Comparison of ENCODE assay signal across 10 cellular contexts in the genomic region with DNA sequence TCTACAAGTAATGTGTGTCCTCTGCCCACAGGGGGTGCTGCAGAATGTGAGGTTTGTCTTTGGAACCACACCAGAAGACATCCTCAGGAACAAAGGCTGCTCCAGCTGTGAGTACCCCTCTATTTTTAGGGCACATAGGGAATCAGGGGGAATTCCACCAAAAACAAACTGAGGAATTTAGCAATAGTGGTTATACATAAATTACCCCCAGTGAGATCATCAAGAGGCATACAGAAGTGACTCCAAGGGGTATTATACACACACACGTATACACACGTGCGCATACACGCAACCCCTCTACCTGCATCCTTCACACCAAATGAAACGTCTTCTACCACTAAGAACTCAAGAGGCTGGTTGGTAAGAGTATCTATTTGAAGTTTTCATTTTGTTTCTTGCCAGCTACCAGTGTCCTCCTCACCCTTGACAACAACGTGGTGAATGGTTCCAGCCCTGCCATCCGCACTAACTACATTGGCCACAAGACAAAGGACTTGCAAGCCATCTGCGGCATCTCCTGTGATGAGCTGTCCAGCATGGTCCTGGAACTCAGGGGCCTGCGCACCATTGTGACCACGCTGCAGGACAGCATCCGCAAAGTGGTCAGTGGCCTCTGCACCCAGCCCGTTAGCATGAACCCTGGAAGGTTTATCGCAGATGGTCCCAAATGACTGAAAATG. TPM values are rescaled to one million over a fixed set of nuclear protein-coding genes. Genes with fewer than 3 reads are reported as not detected.
DNase-seq lines count a peak whose midpoint lies in the region; ATAC-seq and TF ChIP-seq lines count a peak whose summit lies in the region.
"Had no signal": no experiment of that assay in that cellular context is flagged by ENCODE, and none has a peak within 500 bp of the region (broad histone marks: within the 10 kb centered on the region; RNA-seq: fewer than 3 reads in every experiment).

No MANE protein-coding gene starts in this region.

- no peak for TF ChIP-seq RAD21 in SK-N-SH (IDR thresholded peaks at IDR 0.05; ENCODE audit: low read length)

- 85% methylated on average over 13 of the region's 13 CpGs for WGBS in SK-N-SH (ENCODE audit: low lambda C conversion rate)
- WGBS in right cardiac atrium: 82% methylated on average over 13 of the region's 13 CpGs

- H3K9me2 ChIP-seq in SK-N-SH: no peaks in the 10 kb centered on the region

- H3K9me3 Mint-ChIP-seq in stimulated activated naive CD8-positive, alpha-beta T cell treated with anti-CD3 and anti-CD28 coated beads, Interleukin-15, amount 100 ng/mL, for 72 hours: no peaks in the 10 kb centered on the region
- H3K9me3 Mint-ChIP-seq: CD4-positive, alpha-beta T cell; memory B cell had no signal

- peak overlapping the region; percentile 82 for H3K4me2 ChIP-seq in SK-N-SH

- peaks cover 77% of the 10 kb centered on the region for H4K20me1 ChIP-seq in SK-N-SH (ENCODE audit: insufficient read depth)

- H3K27me3 Mint-ChIP-seq in stimulated activated naive CD8-positive, alpha-beta T cell treated with anti-CD3 and anti-CD28 coated beads, Interleukin-15, amount 100 ng/mL, for 72 hours: peaks cover 50% of the 10 kb centered on the region

- TF ChIP-seq EP300 in SK-N-SH (IDR thresholded peaks at IDR 0.05; ENCODE audit: borderline replicate concordance in 1 of 2, low read depth in 1 of 2, low read length in 1 of 2): no peak

- H3K79me2 ChIP-seq in SK-N-SH (ENCODE audit: insufficient read depth): peaks cover 63% of the 10 kb centered on the region

- ATAC-seq in SK-N-SH treated with all-trans-retinoic acid at 6 μM for 48 hours (no peak), right cardiac atrium (no peak), HG02870 (IDR thresholded peaks at IDR 0.05; ENCODE audit: unreplicated experiment) (no peak)
- no peak for ATAC-seq in stimulated activated naive CD8-positive, alpha-beta T cell treated with anti-CD3 and anti-CD28 coated beads, Interleukin-15, amount 100 ng/mL, for 72 hours

- no peak overlapping the region for H3K4me3 Mint-ChIP-seq in stimulated activated naive CD8-positive, alpha-beta T cell treated with anti-CD3 and anti-CD28 coated beads, Interleukin-15, amount 100 ng/mL, for 72 hours
- H3K4me3 Mint-ChIP-seq: CD4-positive, alpha-beta T cell; memory B cell had no signal

- no peak overlapping the region for H3K27ac Mint-ChIP-seq in stimulated activated naive CD8-positive, alpha-beta T cell treated with anti-CD3 and anti-CD28 coated beads, Interleukin-15, amount 100 ng/mL, for 72 hours
- H3K27ac Mint-ChIP-seq: CD4-positive, alpha-beta T cell; memory B cell had no signal

- peak overlapping the region; percentile 59 to 72; a peak in 3 of 4 replicates for H3K4me3 ChIP-seq in SK-N-SH (ENCODE audit: low read depth in 2 of 2, low read length in 1 of 2)
- H3K4me3 ChIP-seq in WERI-Rb-1 (ENCODE audit: low read depth, low read length): no peak overlapping the region
- peak overlapping the region; percentile 36 for H3K4me3 ChIP-seq in right cardiac atrium (ENCODE audit: low read length)

- H3K4me1 Mint-ChIP-seq in stimulated activated naive CD8-positive, alpha-beta T cell treated with anti-CD3 and anti-CD28 coated beads, Interleukin-15, amount 100 ng/mL, for 72 hours: peaks cover 19% of the 10 kb centered on the region

- H3F3A ChIP-seq in SK-N-SH (replicated peaks; ENCODE audit: insufficient read depth): peaks cover 76% of the 10 kb centered on the region

- peak overlapping the region; percentile 85 for H3K9ac ChIP-seq in SK-N-SH

- H3K27ac ChIP-seq in SK-N-SH (ENCODE audit: low read depth in 2 of 2, low read length in 1 of 2) (peak overlapping the region in 1 of 2 experiments; percentile 94; a peak in 1 of 4 replicates), WERI-Rb-1 (no peak overlapping the region), right cardiac atrium (ENCODE audit: low read length) (no peak overlapping the region)

- intact Hi-C loops in right cardiac atrium (cut with DNase I): loop anchor here (5.0 to 10.0 kb wide), 5 partner anchors 171 to 879 kb away; no protein-coding TSS in a partner anchor

- no peak overlapping the region for H2AFZ ChIP-seq in SK-N-SH (ENCODE audit: low read depth)

- DNase-seq in SK-N-SH: peak; percentile 36
- DNase-seq in WERI-Rb-1: peak; percentile 20
- peak in 2 of 3 donors; percentile 42 to 47 for DNase-seq in right cardiac atrium
- DNase-seq in stimulated activated naive CD8-positive, alpha-beta T cell treated with anti-CD3 and anti-CD28 coated beads, Interleukin-15, amount 100 ng/mL, for 72 hours: peak; percentile 20 to 24
- no peak for DNase-seq in GM19240 (ENCODE audit: insufficient read length, low spot score)
- DNase-seq in NCI-H146 treated with DMSO at 0.1 percent for 48 hours (lab: John Stamatoyannopoulos, UW; ENCODE audit: unreplicated experiment): no peak

- POLR2A ChIA-PET in SK-N-SH (lab: Yijun Ruan, JAX): no interaction called here

- H3K36me3 ChIP-seq in SK-N-SH (replicated peaks in 1 of 2; ENCODE audit: control insufficient read depth in 1 of 2, insufficient read depth in 2 of 2, low read length in 1 of 2): peaks cover 65 to 69% of the 10 kb centered on the region in 2 experiments
- no peaks in the 10 kb centered on the region for H3K36me3 ChIP-seq in WERI-Rb-1

- TF ChIP-seq CTCF in SK-N-SH (IDR thresholded peaks at IDR 0.05): peak; percentile 58
- TF ChIP-seq CTCF in WERI-Rb-1 (IDR thresholded peaks at IDR 0.05; ENCODE audit: low read depth, low read length): peak; percentile 40; the same call in 1 of the 2 replicates

- H3K9me3 ChIP-seq in SK-N-SH: no peaks in the 10 kb centered on the region
- H3K9me3 ChIP-seq in WERI-Rb-1 (ENCODE audit: severe bottlenecking): no peaks in the 10 kb centered on the region
- H3K9me3 ChIP-seq in right cardiac atrium (ENCODE audit: control insufficient read depth, low read length): no peaks in the 10 kb centered on the region

- no peaks in the 10 kb centered on the region for H3K27me3 ChIP-seq in SK-N-SH (ENCODE audit: insufficient read depth)
- H3K27me3 ChIP-seq in WERI-Rb-1 (ENCODE audit: insufficient read depth, low read depth, severe bottlenecking): peaks cover 81% of the 10 kb centered on the region
- no peaks in the 10 kb centered on the region for H3K27me3 ChIP-seq in right cardiac atrium (ENCODE audit: control insufficient read depth, insufficient read depth)

- CTCF ChIA-PET in SK-N-SH (lab: Yijun Ruan, JAX): interaction anchor here (0.8 to 5.2 kb wide), 5 partner anchors 173 to 878 kb away, joined by 3 to 44 read pairs (median 9); no protein-coding TSS in a partner anchor

- H3K4me1 ChIP-seq in SK-N-SH (ENCODE audit: control insufficient read depth in 1 of 2, insufficient read depth in 2 of 2, low read depth in 1 of 2, low read length in 1 of 2) (peaks cover 5 to 8% of the 10 kb centered on the region in 2 experiments; a peak in 2 of 4 replicates), right cardiac atrium (ENCODE audit: control insufficient read depth, insufficient read depth, low read length) (no peaks in the 10 kb centered on the region)

TF ChIP-seq in SK-N-SH, 30 proteins besides CTCF, POLR2A, EP300 and RAD21 (continues in another document):
- TF ChIP-seq, protein P1, sequence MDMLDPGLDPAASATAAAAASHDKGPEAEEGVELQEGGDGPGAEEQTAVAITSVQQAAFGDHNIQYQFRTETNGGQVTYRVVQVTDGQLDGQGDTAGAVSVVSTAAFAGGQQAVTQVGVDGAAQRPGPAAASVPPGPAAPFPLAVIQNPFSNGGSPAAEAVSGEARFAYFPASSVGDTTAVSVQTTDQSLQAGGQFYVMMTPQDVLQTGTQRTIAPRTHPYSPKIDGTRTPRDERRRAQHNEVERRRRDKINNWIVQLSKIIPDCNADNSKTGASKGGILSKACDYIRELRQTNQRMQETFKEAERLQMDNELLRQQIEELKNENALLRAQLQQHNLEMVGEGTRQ (IDR thresholded peaks at IDR 0.05; ENCODE audit: borderline replicate concordance, low read depth, low read length): no peak
- TF ChIP-seq RFX5 (IDR thresholded peaks at IDR 0.05; ENCODE audit: low read length) (no peak), GATA2 (CRISPR knock-in tag; IDR thresholded peaks at IDR 0.05) (no peak), TAF1 (IDR thresholded peaks at IDR 0.05; ENCODE audit: borderline replicate concordance, low read depth, low read length) (no peak), YY1 (IDR thresholded peaks at IDR 0.05; ENCODE audit: low read depth) (no peak), POLR2AphosphoS5 (IDR thresholded peaks at IDR 0.05; ENCODE audit: low read depth, low read length) (peak; percentile 41; the same call in 1 of the 2 replicates), MXI1 (IDR thresholded peaks at IDR 0.05; ENCODE audit: low read depth, low read length) (no peak)
- TF ChIP-seq, protein P2, sequence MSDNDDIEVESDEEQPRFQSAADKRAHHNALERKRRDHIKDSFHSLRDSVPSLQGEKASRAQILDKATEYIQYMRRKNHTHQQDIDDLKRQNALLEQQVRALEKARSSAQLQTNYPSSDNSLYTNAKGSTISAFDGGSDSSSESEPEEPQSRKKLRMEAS (IDR thresholded peaks at IDR 0.05; ENCODE audit: low read depth): no peak

TF ChIP-seq in SK-N-SH treated with all-trans-retinoic acid at 6 μM for 48 hours, 23 proteins besides CTCF, POLR2A, EP300 and RAD21 (continues in another document):
- TF ChIP-seq PPARA (CRISPR knock-in tag; IDR thresholded peaks at IDR 0.05; ENCODE audit: borderline replicate concordance) (no peak), TOX (CRISPR knock-in tag; IDR thresholded peaks at IDR 0.05; ENCODE audit: borderline replicate concordance) (no peak), RARB (CRISPR knock-in tag; IDR thresholded peaks at IDR 0.05) (no peak), ZFP3 (CRISPR knock-in tag; IDR thresholded peaks at IDR 0.05) (no peak), ISL1 (CRISPR knock-in tag; IDR thresholded peaks at IDR 0.05) (no peak)
- TF ChIP-seq, protein P3, sequence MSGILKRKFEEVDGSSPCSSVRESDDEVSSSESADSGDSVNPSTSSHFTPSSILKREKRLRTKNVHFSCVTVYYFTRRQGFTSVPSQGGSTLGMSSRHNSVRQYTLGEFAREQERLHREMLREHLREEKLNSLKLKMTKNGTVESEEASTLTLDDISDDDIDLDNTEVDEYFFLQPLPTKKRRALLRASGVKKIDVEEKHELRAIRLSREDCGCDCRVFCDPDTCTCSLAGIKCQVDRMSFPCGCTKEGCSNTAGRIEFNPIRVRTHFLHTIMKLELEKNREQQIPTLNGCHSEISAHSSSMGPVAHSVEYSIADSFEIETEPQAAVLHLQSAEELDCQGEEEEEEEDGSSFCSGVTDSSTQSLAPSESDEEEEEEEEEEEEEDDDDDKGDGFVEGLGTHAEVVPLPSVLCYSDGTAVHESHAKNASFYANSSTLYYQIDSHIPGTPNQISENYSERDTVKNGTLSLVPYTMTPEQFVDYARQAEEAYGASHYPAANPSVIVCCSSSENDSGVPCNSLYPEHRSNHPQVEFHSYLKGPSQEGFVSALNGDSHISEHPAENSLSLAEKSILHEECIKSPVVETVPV (CRISPR knock-in tag; IDR thresholded peaks at IDR 0.05): no peak

RNA-seq across cellular contexts. Expression of a gene that starts 2.8 kb away (rescaled TPM):
- polyA plus RNA-seq in SK-N-SH (2012; rRNA removed) (117 and 127 TPM in 2 replicates), right cardiac atrium (38.8 TPM)
- 36.9 and 47.2 TPM in 2 replicates for polyA plus RNA-seq in SK-N-SH (2012; cell fraction: cytosol; rRNA removed)
- polyA plus RNA-seq in SK-N-SH (2012; cell fraction: nucleus; rRNA removed): 513 and 769 TPM in 2 replicates
- total RNA-seq in right cardiac atrium: 100 to 1,000 TPM in 1 of 4 donors, 10 to 100 TPM in 3; 31.3 to 462 (median 41.8) TPM

Comparison
In these comparisons a context has a peak if more than half of its experiments do, and no peak if none do; other contexts are left out.
1. DNase-seq: peak in SK-N-SH (single experiment), WERI-Rb-1 (single experiment), right cardiac atrium (2 of 3) and stimulated activated naive CD8-positive, alpha-beta T cell treated with anti-CD3 and anti-CD28 coated beads, Interleukin-15, amount 100 ng/mL, for 72 hours (2 of 2); none in GM19240 (single experiment) and NCI-H146 treated with DMSO at 0.1 percent for 48 hours (single experiment).